41 cellular contexts compared by ENCODE assay signal in the genomic region with DNA sequence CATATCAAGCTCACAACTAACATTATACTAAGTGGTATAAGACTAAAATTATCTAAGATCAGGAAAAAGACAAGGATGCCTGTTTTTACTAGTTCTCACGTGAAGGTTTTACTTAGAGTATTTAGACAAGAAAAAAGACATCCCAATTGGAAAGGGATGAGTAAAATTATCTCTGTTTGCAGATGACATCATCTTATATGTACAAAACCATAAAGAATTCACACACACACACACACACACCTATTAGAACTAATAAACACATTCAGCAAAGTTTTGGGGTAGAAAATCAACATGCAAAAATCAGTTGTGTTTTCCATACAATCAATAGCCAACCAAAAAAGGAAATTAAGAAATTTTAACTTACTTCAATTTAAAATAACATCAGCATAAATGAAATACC. TPM values are rescaled to one million over a fixed set of nuclear protein-coding genes. Genes with fewer than 3 reads are reported as not detected.
"Had no signal": no experiment of that assay in that cellular context is flagged by ENCODE, and none has a peak within 500 bp of the region (broad histone marks: within the 10 kb centered on the region; RNA-seq: fewer than 3 reads in every experiment).

No MANE protein-coding gene starts in this region.

- H3K36me3 ChIP-seq: adrenal gland, ascending aorta, brain microvascular endothelial cell, breast epithelium, cardiac muscle cell had no signal

- H3K27me3 ChIP-seq: adrenal gland, ascending aorta, body of pancreas, brain microvascular endothelial cell, cardiac muscle cell had no signal

- H3K4me3 Mint-ChIP-seq: activated naive CD4-positive, alpha-beta T cell treated with anti-CD3 and anti-CD28 coated beads for 36 hours; activated naive CD4-positive, alpha-beta T cell treated with anti-CD3 and anti-CD28 coated beads, Interleukin-2, amount 10 ng/mL, durations not matched to agents 7 days and 5 days; activated naive CD4-positive, alpha-beta T cell treated with anti-CD3 and anti-CD28 coated beads, Interleukin-2, amount 50 U/mL, for 24 hours; activated naive CD8-positive, alpha-beta T cell; activated naive CD8-positive, alpha-beta T cell treated with anti-CD3 and anti-CD28 coated beads for 36 hours; activated naive CD8-positive, alpha-beta T cell treated with anti-CD3 and anti-CD28 coated beads, Interleukin-2, amount 10 ng/mL, durations not matched to agents 7 days and 5 days; activated naive CD8-positive, alpha-beta T cell treated with anti-CD3 and anti-CD28 coated beads, Interleukin-2, amount 50 U/mL, for 24 hours; activated T-cell treated with anti-CD3 and anti-CD28 coated beads, Interleukin-2, amount 50 U/mL, for 24 hours; activated T-cell treated with anti-CD3 and anti-CD28 coated beads, Interleukin-2, amount 50 U/mL, for 4 hours; activated T-cell treated with anti-CD3 and anti-CD28 coated beads, Interleukin-2, amount 50 U/mL, for 72 hours; activated T-helper 1 cell treated with anti-CD3 and anti-CD28 coated beads, Interleukin-12 subunit alpha, Interleukin-12 subunit beta, Interleukin-2, Interleukin-4 antibody, amounts not matched to agents 30 ng/mL and 10 ng/mL and 1 ng/mL, durations not matched to agents 14 hours and 24 hours and 36 hours; activated T-helper 17 cell treated with anti-CD3 and anti-CD28 coated beads, Interleukin-2, amount 50 U/mL, for 72 hours; brain; central memory CD8-positive, alpha-beta T cell had no signal

- H3K27me3 Mint-ChIP-seq: activated naive CD4-positive, alpha-beta T cell treated with anti-CD3 and anti-CD28 coated beads, Interleukin-2, amount 10 ng/mL, durations not matched to agents 7 days and 5 days; activated naive CD4-positive, alpha-beta T cell treated with anti-CD3 and anti-CD28 coated beads, Interleukin-2, amount 50 U/mL, for 24 hours; activated naive CD8-positive, alpha-beta T cell treated with anti-CD3 and anti-CD28 coated beads for 36 hours; activated naive CD8-positive, alpha-beta T cell treated with anti-CD3 and anti-CD28 coated beads, Interleukin-2, amount 10 ng/mL, durations not matched to agents 7 days and 5 days; activated naive CD8-positive, alpha-beta T cell treated with anti-CD3 and anti-CD28 coated beads, Interleukin-2, amount 50 U/mL, for 24 hours; activated T-cell treated with anti-CD3 and anti-CD28 coated beads, Interleukin-2, amount 50 U/mL, for 24 hours; activated T-helper 17 cell treated with anti-CD3 and anti-CD28 coated beads, Interleukin-2, amount 50 U/mL, for 72 hours; central memory CD8-positive, alpha-beta T cell had no signal

- H3K27ac Mint-ChIP-seq: activated naive CD4-positive, alpha-beta T cell treated with anti-CD3 and anti-CD28 coated beads for 36 hours; activated naive CD4-positive, alpha-beta T cell treated with anti-CD3 and anti-CD28 coated beads, Interleukin-2, amount 10 ng/mL, durations not matched to agents 7 days and 5 days; activated naive CD4-positive, alpha-beta T cell treated with anti-CD3 and anti-CD28 coated beads, Interleukin-2, amount 50 U/mL, for 24 hours; activated naive CD4-positive, alpha-beta T cell treated with anti-CD3 and anti-CD28 coated beads, Interleukin-2, amount 50 U/mL, for 72 hours; activated naive CD8-positive, alpha-beta T cell; activated naive CD8-positive, alpha-beta T cell treated with anti-CD3 and anti-CD28 coated beads for 36 hours; activated naive CD8-positive, alpha-beta T cell treated with anti-CD3 and anti-CD28 coated beads, Interleukin-2, amount 10 ng/mL, durations not matched to agents 7 days and 5 days; activated naive CD8-positive, alpha-beta T cell treated with anti-CD3 and anti-CD28 coated beads, Interleukin-2, amount 50 U/mL, for 24 hours; activated T-cell treated with anti-CD3 and anti-CD28 coated beads, Interleukin-2, amount 50 U/mL, for 24 hours; activated T-cell treated with anti-CD3 and anti-CD28 coated beads, Interleukin-2, amount 50 U/mL, for 72 hours; activated T-helper 1 cell treated with anti-CD3 and anti-CD28 coated beads, Interleukin-12 subunit alpha, Interleukin-12 subunit beta, Interleukin-2, Interleukin-4 antibody, amounts not matched to agents 30 ng/mL and 10 ng/mL and 1 ng/mL, durations not matched to agents 14 hours and 24 hours and 36 hours; activated T-helper 17 cell treated with anti-CD3 and anti-CD28 coated beads, Interleukin-2, amount 50 U/mL, for 72 hours; activated T-helper 2 cell treated with anti-CD3 and anti-CD28 coated beads, Interferon-gamma antibody, Interleukin-2, Interleukin-4, amounts not matched to agents 10 μg/mL and 5 μg/mL and 100 μg/mL, durations not matched to agents 14 hours and 24 hours and 36 hours had no signal

- H3K4me1 ChIP-seq: adrenal gland, ascending aorta, body of pancreas, breast epithelium had no signal

- H3K9me3 ChIP-seq: adrenal gland, ascending aorta, body of pancreas, breast epithelium had no signal

- H3K4me3 ChIP-seq: adrenal gland, ascending aorta, body of pancreas, breast epithelium, cardiac muscle cell had no signal

- H3K4me1 Mint-ChIP-seq: activated naive CD4-positive, alpha-beta T cell treated with anti-CD3 and anti-CD28 coated beads, Interleukin-2, amount 10 ng/mL, durations not matched to agents 7 days and 5 days; activated naive CD4-positive, alpha-beta T cell treated with anti-CD3 and anti-CD28 coated beads, Interleukin-2, amount 50 U/mL, for 24 hours; activated naive CD8-positive, alpha-beta T cell treated with anti-CD3 and anti-CD28 coated beads for 36 hours; activated naive CD8-positive, alpha-beta T cell treated with anti-CD3 and anti-CD28 coated beads, Interleukin-2, amount 10 ng/mL, durations not matched to agents 7 days and 5 days; activated naive CD8-positive, alpha-beta T cell treated with anti-CD3 and anti-CD28 coated beads, Interleukin-2, amount 50 U/mL, for 24 hours; activated T-helper 17 cell treated with anti-CD3 and anti-CD28 coated beads, Interleukin-2, amount 50 U/mL, for 72 hours; brain; central memory CD8-positive, alpha-beta T cell had no signal

- ATAC-seq: activated naive CD4-positive, alpha-beta T cell treated with anti-CD3 and anti-CD28 coated beads, Interleukin-2, amount 50 U/mL, for 72 hours; activated naive CD8-positive, alpha-beta T cell treated with anti-CD3 and anti-CD28 coated beads, Interleukin-2, amount 50 U/mL, for 24 hours; activated T-cell treated with anti-CD3 and anti-CD28 coated beads, Interleukin-2, amount 50 U/mL, for 4 hours; activated T-cell treated with anti-CD3 and anti-CD28 coated beads, Interleukin-2, amount 50 U/mL, for 72 hours; activated T-helper 17 cell treated with anti-CD3 and anti-CD28 coated beads, Interleukin-2, amount 50 U/mL, for 72 hours; body of pancreas had no signal

- H3K27ac ChIP-seq: adrenal gland, ascending aorta, body of pancreas, brain microvascular endothelial cell, breast epithelium, cardiac muscle cell had no signal

- H3K36me3 Mint-ChIP-seq: activated naive CD4-positive, alpha-beta T cell treated with anti-CD3 and anti-CD28 coated beads, Interleukin-2, amount 10 ng/mL, durations not matched to agents 7 days and 5 days; activated naive CD4-positive, alpha-beta T cell treated with anti-CD3 and anti-CD28 coated beads, Interleukin-2, amount 50 U/mL, for 24 hours; activated naive CD4-positive, alpha-beta T cell treated with anti-CD3 and anti-CD28 coated beads, Interleukin-2, amount 50 U/mL, for 72 hours; activated naive CD8-positive, alpha-beta T cell; activated naive CD8-positive, alpha-beta T cell treated with anti-CD3 and anti-CD28 coated beads for 36 hours; activated naive CD8-positive, alpha-beta T cell treated with anti-CD3 and anti-CD28 coated beads, Interleukin-2, amount 10 ng/mL, durations not matched to agents 7 days and 5 days; brain had no signal

- H3K9me3 Mint-ChIP-seq: activated naive CD4-positive, alpha-beta T cell treated with anti-CD3 and anti-CD28 coated beads, Interleukin-2, amount 10 ng/mL, durations not matched to agents 7 days and 5 days; activated naive CD4-positive, alpha-beta T cell treated with anti-CD3 and anti-CD28 coated beads, Interleukin-2, amount 50 U/mL, for 24 hours; activated naive CD8-positive, alpha-beta T cell treated with anti-CD3 and anti-CD28 coated beads, Interleukin-2, amount 10 ng/mL, durations not matched to agents 7 days and 5 days; activated naive CD8-positive, alpha-beta T cell treated with anti-CD3 and anti-CD28 coated beads, Interleukin-2, amount 50 U/mL, for 24 hours; activated T-cell treated with anti-CD3 and anti-CD28 coated beads, Interleukin-2, amount 50 U/mL, for 24 hours; activated T-cell treated with anti-CD3 and anti-CD28 coated beads, Interleukin-2, amount 50 U/mL, for 4 hours; activated T-helper 1 cell treated with anti-CD3 and anti-CD28 coated beads, Interleukin-12 subunit alpha, Interleukin-12 subunit beta, Interleukin-2, Interleukin-4 antibody, amounts not matched to agents 30 ng/mL and 10 ng/mL and 1 ng/mL, durations not matched to agents 14 hours and 24 hours and 36 hours; activated T-helper 17 cell treated with anti-CD3 and anti-CD28 coated beads, Interleukin-2, amount 50 U/mL, for 72 hours; activated T-helper 2 cell treated with anti-CD3 and anti-CD28 coated beads, Interferon-gamma antibody, Interleukin-2, Interleukin-4, amounts not matched to agents 10 μg/mL and 5 μg/mL and 100 μg/mL, durations not matched to agents 14 hours and 24 hours and 36 hours; central memory CD8-positive, alpha-beta T cell had no signal

- FAIRE-seq: astrocyte, bronchial epithelial cell had no signal

- DNase-seq: activated effector memory CD4-positive, alpha-beta T cell treated with anti-CD3 and anti-CD28 coated beads, Interleukin-2, amount 50 U/mL, for 16 hours; activated effector memory CD4-positive, alpha-beta T cell treated with Interleukin-2 at 50 U/mL for 16 hours; activated gamma-delta T cell; activated gamma-delta T cell treated with Interleukin-2 at 50 U/mL for 16 hours; activated naive CD4-positive, alpha-beta T cell treated with anti-CD3 and anti-CD28 coated beads for 36 hours; activated naive CD4-positive, alpha-beta T cell treated with anti-CD3 and anti-CD28 coated beads, Interleukin-2, amount 10 ng/mL, durations not matched to agents 7 days and 5 days; activated naive CD4-positive, alpha-beta T cell treated with anti-CD3 and anti-CD28 coated beads, Interleukin-2, amount 50 U/mL, for 16 hours; activated naive CD4-positive, alpha-beta T cell treated with Interleukin-2 at 50 U/mL for 16 hours; activated naive CD8-positive, alpha-beta T cell treated with anti-CD3 and anti-CD28 coated beads for 36 hours; activated naive CD8-positive, alpha-beta T cell treated with anti-CD3 and anti-CD28 coated beads, Interleukin-2, amount 10 ng/mL, durations not matched to agents 7 days and 5 days; activated naive CD8-positive, alpha-beta T cell treated with anti-CD3 and anti-CD28 coated beads, Interleukin-2, amount 50 U/mL, for 24 hours; activated T-cell treated with anti-CD3 and anti-CD28 coated beads, Interleukin-2, amount 50 U/mL, for 1 hour; activated T-cell treated with anti-CD3 and anti-CD28 coated beads, Interleukin-2, amount 50 U/mL, for 24 hours; activated T-cell treated with anti-CD3 and anti-CD28 coated beads, Interleukin-2, amount 50 U/mL, for 4 hours; activated T-cell treated with anti-CD3 and anti-CD28 coated beads, Interleukin-2, amount 50 U/mL, for 48 hours; activated T-cell treated with anti-CD3 and anti-CD28 coated beads, Interleukin-2, amount 50 U/mL, for 72 hours; adrenal gland; amniotic stem cell; amygdala; anterior cingulate cortex; aorta; body of pancreas; brain microvascular endothelial cell; caudate nucleus; central memory CD4-positive, alpha-beta T cell; cerebellar nuclear complex had no signal

RNA-seq across cellular contexts. Expression of gene RGPD4, which starts 35.9 kb away (rescaled TPM):
- total RNA-seq: activated T-cell treated with anti-CD3 and anti-CD28 coated beads, Interleukin-2, amount 50 U/mL, for 72 hours; activated T-helper 17 cell treated with anti-CD3 and anti-CD28 coated beads, Interleukin-2, amount 50 U/mL, for 72 hours; ascending aorta; astrocyte; body of pancreas; breast epithelium; bronchial epithelial cell; cardiac muscle cell; cerebellum had no signal
- polyA plus RNA-seq: adipose tissue, adrenal gland, aorta, cardiac muscle cell had no signal
